Comparison of ENCODE assay signal across 9 cellular contexts in the genomic region with DNA sequence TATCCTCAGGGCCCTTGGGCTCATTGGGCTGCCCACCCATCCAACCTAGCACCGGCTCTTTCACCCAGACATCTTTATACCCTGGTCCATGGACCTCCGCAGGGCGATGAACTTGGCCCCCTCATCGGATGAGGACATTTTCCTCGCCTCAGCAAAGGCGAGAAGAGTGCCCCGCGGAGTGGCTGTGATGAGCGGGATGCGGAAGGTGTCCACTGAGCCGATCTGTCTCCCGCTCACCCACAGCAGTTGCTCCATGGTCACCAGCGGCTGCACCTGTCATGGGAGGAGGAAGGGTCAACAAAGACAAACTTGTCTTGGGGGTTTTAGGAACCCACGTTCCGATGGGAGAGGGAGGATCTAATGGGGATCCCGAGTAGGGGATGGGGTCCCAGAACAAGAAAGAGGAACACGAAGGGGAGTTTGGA. TPM values are rescaled to one million over a fixed set of nuclear protein-coding genes. Genes with fewer than 3 reads are reported as not detected.
A peak's percentile ranks its signal among the peaks of the same experiment; 100 is the strongest.
DNase-seq lines count a peak whose midpoint lies in the region; ATAC-seq and TF ChIP-seq lines count a peak whose summit lies in the region.
"Had no signal": no experiment of that assay in that cellular context is flagged by ENCODE, and none has a peak within 500 bp of the region (broad histone marks: within the 10 kb centered on the region; RNA-seq: fewer than 3 reads in every experiment).

No MANE protein-coding gene starts in this region.

- WGBS in GM23248 (ENCODE audit: low coverage in 1 of 2, low lambda C conversion rate in 2 of 2, missing lambda C conversion rate in 2 of 2), 2 experiments = 23 to 34% methylated on average over 13 to 17 of the region's 17 CpGs

- peak overlapping the region; percentile 96 for H3K4me2 ChIP-seq in GM23248 (ENCODE audit: unreplicated experiment)

- intact Hi-C loops in left ventricle myocardium inferior (cut with micrococcal nuclease) = no loop called here

- peak overlapping the region; percentile 82 for H3K9ac ChIP-seq in GM23248

- H3K27ac ChIP-seq in GM23248 = no peak overlapping the region
- H3K27ac ChIP-seq in left ventricle myocardium inferior (replicated peaks) = peak overlapping the region; percentile 86

- no peaks in the 10 kb centered on the region; the same call in 1 of the 2 replicates for H3K36me3 ChIP-seq in GM23248 (ENCODE audit: low read depth)
- H3K36me3 ChIP-seq in left ventricle myocardium inferior = peaks cover 33% of the 10 kb centered on the region

- H2AFZ ChIP-seq in GM23248 = peak overlapping the region; percentile 80

- H3K27me3 ChIP-seq in GM23248 (replicated peaks; ENCODE audit: insufficient read depth) (no peaks in the 10 kb centered on the region), left ventricle myocardium inferior (ENCODE audit: low read depth) (no peaks in the 10 kb centered on the region)

- TF ChIP-seq CTCF in WI38 (IDR thresholded peaks at IDR 0.05; ENCODE audit: low read depth, low read length) (no peak), left ventricle myocardium inferior (IDR thresholded peaks at IDR 0.05; ENCODE audit: borderline replicate concordance) (no peak)

- peaks cover 11% of the 10 kb centered on the region for H3K79me2 ChIP-seq in GM23248 (ENCODE audit: insufficient read depth)

- no peaks in the 10 kb centered on the region for H4K20me1 ChIP-seq in GM23248 (ENCODE audit: insufficient read depth)

- in situ Hi-C loops in GM23248 (cut with MboI) = no loop called here

- no peaks in the 10 kb centered on the region for H3K9me2 ChIP-seq in GM23248 (ENCODE audit: insufficient read depth)

- DNase-seq in GM23248 (no peak), left ventricle myocardium inferior (no peak), skeletal muscle cell (ENCODE audit: low read depth) (no peak), RPMI8226 (no peak), KG1 (lab: John Stamatoyannopoulos, UW) (no peak), GM03348 (ENCODE audit: low spot score) (no peak)
- DNase-seq: activated effector memory CD4-positive, alpha-beta T cell treated with Interleukin-2 at 50 U/mL for 16 hours had no signal

- H3K9me3 ChIP-seq in GM23248 (ENCODE audit: low read depth) (no peaks in the 10 kb centered on the region), left ventricle myocardium inferior (replicated peaks) (no peaks in the 10 kb centered on the region)

- H3F3A ChIP-seq in GM23248 (ENCODE audit: insufficient read depth) = 0 out of 2 replicates have a peak, but pooled peaks cover 7% of the 10 kb centered on the region

- no peak for ATAC-seq in GM18511 (IDR thresholded peaks at IDR 0.05; ENCODE audit: unreplicated experiment)

- H3K4me3 ChIP-seq in GM23248 (peak overlapping the region; percentile 90), WI38 (ENCODE audit: low read depth, low read length) (peak overlapping the region; percentile 73), left ventricle myocardium inferior (peak overlapping the region; percentile 74), skeletal muscle cell (ENCODE audit: low read depth, low read length) (peak overlapping the region; percentile 75)

- H3K4me1 ChIP-seq in GM23248 (ENCODE audit: insufficient read depth) (peaks cover 11% of the 10 kb centered on the region), left ventricle myocardium inferior (peaks cover 30% of the 10 kb centered on the region)

RNA-seq across cellular contexts. Expression of a gene that starts 0.7 kb away (rescaled TPM):
- 38.3 and 40.2 TPM in 2 replicates for total RNA-seq in GM23248 (2014; rRNA removed; shearing (Covaris generic))
- 27.8 TPM in 2 replicates for polyA plus RNA-seq in GM23248 (2016; fragmentation: Nextera tagmentation; extraction: Ambion mirVana)
- total RNA-seq in left ventricle myocardium inferior = 26.0 TPM

RNA-seq across cellular contexts. Expression of a gene that starts 16.9 kb away (rescaled TPM):
- not detected in 2 replicates for total RNA-seq in GM23248 (2014; rRNA removed; shearing (Covaris generic))
- polyA plus RNA-seq in GM23248 (2016; fragmentation: Nextera tagmentation; extraction: Ambion mirVana) = not detected in 2 replicates
- total RNA-seq in left ventricle myocardium inferior = 0.08 TPM

RNA-seq across cellular contexts. Expression of a gene that starts 34.4 kb away (rescaled TPM):
- 104 and 124 TPM in 2 replicates for total RNA-seq in GM23248 (2014; rRNA removed; shearing (Covaris generic))
- 58.0 and 61.3 TPM in 2 replicates for polyA plus RNA-seq in GM23248 (2016; fragmentation: Nextera tagmentation; extraction: Ambion mirVana)
- 184 TPM for total RNA-seq in left ventricle myocardium inferior

RNA-seq across cellular contexts. Expression of a gene that starts 35.6 kb away (rescaled TPM):
- total RNA-seq in GM23248 (2014; rRNA removed; shearing (Covaris generic)) = 40.2 and 41.5 TPM in 2 replicates
- 26.5 and 27.5 TPM in 2 replicates for polyA plus RNA-seq in GM23248 (2016; fragmentation: Nextera tagmentation; extraction: Ambion mirVana)
- 15.6 TPM for total RNA-seq in left ventricle myocardium inferior

RNA-seq across cellular contexts. Expression of a gene that starts 40.0 kb away (rescaled TPM):
- 2.0 and 6.1 TPM in 2 replicates for total RNA-seq in GM23248 (2014; rRNA removed; shearing (Covaris generic))
- not detected in 2 replicates for polyA plus RNA-seq in GM23248 (2016; fragmentation: Nextera tagmentation; extraction: Ambion mirVana)
- total RNA-seq in left ventricle myocardium inferior = 3.5 TPM
